Comparison of ENCODE assay signal across 8 cellular contexts in the genomic region with DNA sequence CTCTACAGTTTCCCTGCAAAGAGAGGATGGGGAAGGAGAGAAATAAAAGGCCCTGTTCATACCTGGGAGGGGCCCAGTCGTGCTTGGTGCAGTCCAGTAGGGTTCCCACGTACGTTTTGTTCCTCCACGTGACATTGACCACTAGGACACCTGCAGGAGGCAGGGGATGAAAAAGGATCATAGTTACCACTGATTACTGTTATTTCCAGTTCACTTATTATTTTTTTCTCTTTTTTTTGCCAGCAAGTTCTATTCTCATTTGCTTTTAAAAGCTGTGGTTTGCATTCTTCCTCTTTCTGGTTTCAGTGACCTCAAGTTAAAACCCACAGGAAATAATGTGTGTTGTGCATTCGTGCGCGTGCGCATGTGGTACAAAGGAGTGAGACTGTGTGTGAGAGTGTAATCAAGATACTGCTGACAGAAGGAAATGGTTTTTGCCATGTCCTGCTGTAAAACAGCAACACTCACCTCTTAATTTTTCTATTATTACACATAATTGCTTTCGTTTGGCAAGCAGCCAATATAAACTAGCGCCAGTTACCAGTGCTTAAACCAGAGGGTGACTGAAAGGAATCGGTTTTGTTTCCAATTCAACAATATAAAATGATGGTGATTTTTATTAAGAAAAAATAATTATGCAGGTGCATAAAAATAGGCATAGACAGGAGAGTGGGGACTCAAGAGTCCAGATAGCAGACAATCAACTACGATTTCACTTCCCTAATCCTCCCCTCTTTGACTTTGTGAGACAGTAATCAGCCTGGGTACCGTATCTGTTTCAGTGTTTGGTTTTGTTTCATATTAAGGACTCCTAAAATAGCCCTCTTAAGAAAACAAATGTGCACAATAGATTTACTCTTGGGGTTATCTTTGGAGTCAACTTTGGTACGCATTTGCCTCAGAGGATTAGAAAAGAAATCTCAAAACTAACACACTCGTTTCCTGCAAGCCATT.
A peak's percentile ranks its signal among the peaks of the same experiment; 100 is the strongest.
DNase-seq lines count a peak whose midpoint lies in the region; ATAC-seq lines count a peak whose summit lies in the region.

No MANE protein-coding gene starts in this region.

- no peak overlapping the region for H3K9ac ChIP-seq in mesendoderm (ENCODE audit: low read length)

- no peak overlapping the region for H2AK5ac ChIP-seq in mesendoderm (ENCODE audit: low read length)

- no peak overlapping the region for H4K5ac ChIP-seq in mesendoderm (ENCODE audit: low read length)

- WGBS in mesendoderm (ENCODE audit: extremely low coverage, insufficient coverage, low lambda C conversion rate), result no CpG with 5 or more reads among the region's 15 CpGs

- peaks cover 25% of the 10 kb centered on the region for H3K79me1 ChIP-seq in mesendoderm (ENCODE audit: low read length)

- peaks cover 22% of the 10 kb centered on the region for H3K79me2 ChIP-seq in mesendoderm (ENCODE audit: control insufficient read depth, insufficient read depth, low read length)

- no peak overlapping the region for H4K8ac ChIP-seq in mesendoderm (ENCODE audit: low read depth, low read length)

- no peak overlapping the region for H3K4ac ChIP-seq in mesendoderm (ENCODE audit: low read depth, low read length)

- no peak overlapping the region for H3K4me2 ChIP-seq in mesendoderm (ENCODE audit: low read length)

- no peak overlapping the region for H2BK5ac ChIP-seq in mesendoderm (ENCODE audit: low read length)

- H3K36me3 ChIP-seq in mesendoderm (ENCODE audit: control insufficient read depth, insufficient read depth, low read length), result peaks cover 5% of the 10 kb centered on the region

- H3K56ac ChIP-seq in mesendoderm (ENCODE audit: low read length), result no peak overlapping the region

- no peak overlapping the region for H3K4me3 ChIP-seq in mesendoderm (ENCODE audit: low read length)

- no peaks in the 10 kb centered on the region for H3K27me3 ChIP-seq in mesendoderm (ENCODE audit: insufficient read depth, low read length, poor library complexity)

- ATAC-seq in GM18909 (IDR thresholded peaks at IDR 0.05; ENCODE audit: poor library complexity, unreplicated experiment), result peak; percentile 85
- peak; percentile 79 for ATAC-seq in HG03135 (IDR thresholded peaks at IDR 0.05; ENCODE audit: unreplicated experiment)

- no peak overlapping the region for H3K18ac ChIP-seq in mesendoderm (ENCODE audit: low read length)

- H3K27ac ChIP-seq in mesendoderm (ENCODE audit: low read depth, low read length), result no peak overlapping the region

- DNase-seq in ACHN, result peak; percentile 37
- peak; percentile 47 for DNase-seq in NCI-H345 (lab: John Stamatoyannopoulos, UW)
- peak; percentile 75 for DNase-seq in activated CD4-positive, alpha-beta T cell treated with anti-CD3 and anti-CD28 coated beads for 48 hours
- DNase-seq in dermis blood vessel endothelial cell, result peak; percentile 99
- DNase-seq in mesendoderm, result no peak
- peak; percentile 60 for DNase-seq in stimulated activated CD8-positive, alpha-beta memory T cell treated with anti-CD3 and anti-CD28 coated beads, Interleukin-7, amount 100 ng/mL, for 4 hours (ENCODE audit: low read depth in 2 of 2)

- peak overlapping the region; percentile 37 for H3K23ac ChIP-seq in mesendoderm (ENCODE audit: low read length)

- in situ Hi-C loops in ACHN (cut with HindIII; ENCODE audit: low pct_ligation_motif_present, low pct_unique_long_range_greater_than_20kb, low sequenced_read_pairs), result no loop called here

- no peak overlapping the region for H2BK15ac ChIP-seq in mesendoderm (replicated peaks; ENCODE audit: low read depth)

- no peaks in the 10 kb centered on the region for H3K4me1 ChIP-seq in mesendoderm (ENCODE audit: control insufficient read depth, low read depth, low read length)

- no peak overlapping the region for H2BK120ac ChIP-seq in mesendoderm (ENCODE audit: low read depth, low read length)
